ENCODE assay signal across 10 cellular contexts in the genomic region with DNA sequence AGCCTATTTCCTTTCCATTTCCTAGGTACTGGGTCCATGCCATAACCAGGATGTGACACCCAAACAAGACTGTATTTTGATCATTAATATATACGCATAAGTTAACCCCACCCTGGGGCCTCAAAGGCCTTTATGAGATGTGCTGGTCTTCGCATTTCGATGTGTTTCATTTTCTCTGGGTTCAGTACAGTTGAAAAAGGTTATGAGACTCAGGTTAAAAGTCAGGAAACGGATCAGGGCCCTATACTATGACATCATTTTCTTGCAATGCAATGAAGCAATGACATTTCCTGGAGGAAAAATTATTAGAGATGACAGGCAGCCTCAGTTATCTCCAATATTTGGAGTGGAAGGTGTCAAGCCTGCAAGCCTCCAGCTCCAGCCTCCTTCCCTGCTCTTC. TPM values are rescaled to one million over a fixed set of nuclear protein-coding genes. Genes with fewer than 3 reads are reported as not detected.
DNase-seq lines count a peak whose midpoint lies in the region; ATAC-seq, FAIRE-seq and TF ChIP-seq lines count a peak whose summit lies in the region.
"Had no signal": no experiment of that assay in that cellular context is flagged by ENCODE, and none has a peak within 500 bp of the region (broad histone marks: within the 10 kb centered on the region; RNA-seq: fewer than 3 reads in every experiment).

No MANE protein-coding gene starts in this region.

- H3K27me3 ChIP-seq in astrocyte (ENCODE audit: insufficient read depth, low read length) (no peaks in the 10 kb centered on the region), stomach smooth muscle (ENCODE audit: control insufficient read depth in 1 of 2, insufficient read depth in 2 of 2, low read length in 2 of 2) (no peaks in the 10 kb centered on the region)

- no peaks in the 10 kb centered on the region for H3K9me3 Mint-ChIP-seq in astrocyte (ENCODE audit: unreplicated experiment)
- H3K9me3 Mint-ChIP-seq: immature natural killer cell had no signal

- H3K4me1 ChIP-seq in astrocyte (ENCODE audit: insufficient read depth, low read length) (peaks cover 36% of the 10 kb centered on the region), stomach smooth muscle (ENCODE audit: control insufficient read depth, insufficient read depth, low read length) (peaks cover 13% of the 10 kb centered on the region)

- H3K4me3 ChIP-seq in astrocyte (ENCODE audit: insufficient read depth, low read depth, low read length) (peak overlapping the region; percentile 6), stomach smooth muscle (ENCODE audit: low read length in 2 of 2) (no peak overlapping the region)

- FAIRE-seq in astrocyte (lab: Jason Lieb, UNC): no peak

- peak overlapping the region; percentile 61 for H3K4me2 ChIP-seq in astrocyte (ENCODE audit: low read length)

- no peak overlapping the region for H2AFZ ChIP-seq in astrocyte (ENCODE audit: low read depth, low read length)

- H3K27me3 Mint-ChIP-seq in astrocyte (ENCODE audit: low read depth, unreplicated experiment): no peaks in the 10 kb centered on the region

- H3K4me1 Mint-ChIP-seq in astrocyte (ENCODE audit: low read depth, unreplicated experiment): peaks cover 66% of the 10 kb centered on the region
- H3K4me1 Mint-ChIP-seq: immature natural killer cell had no signal

- peak overlapping the region; percentile 34 for H3K4me3 Mint-ChIP-seq in astrocyte (ENCODE audit: unreplicated experiment)
- H3K4me3 Mint-ChIP-seq: immature natural killer cell had no signal

- H3K27ac ChIP-seq in astrocyte (ENCODE audit: low read depth, low read length) (peak overlapping the region; percentile 91), stomach smooth muscle (ENCODE audit: low read length) (peak overlapping the region; percentile 24)

- H3K36me3 ChIP-seq in astrocyte (ENCODE audit: insufficient read depth, low read length) (no peaks in the 10 kb centered on the region), stomach smooth muscle (ENCODE audit: control insufficient read depth in 2 of 2, insufficient read depth in 2 of 2, low read length in 2 of 2) (no peaks in the 10 kb centered on the region)

- peak; percentile 41 for DNase-seq in HS-27A (ENCODE audit: low read depth)
- peak; percentile 20 for DNase-seq in astrocyte (ENCODE audit: low read depth)
- DNase-seq in kidney glomerular epithelial cell (lab: John Stamatoyannopoulos, UW): peak; percentile 30
- DNase-seq in NCI-H2227 treated with DMSO at 0.1 percent for 48 hours (lab: John Stamatoyannopoulos, UW): no peak
- no peak for DNase-seq in DMS53 (lab: John Stamatoyannopoulos, UW)
- no peak for DNase-seq in stimulated activated CD4-positive, alpha-beta T cell treated with anti-CD3 and anti-CD28 coated beads, Interleukin-4, amount 100 ng/mL, for 4 hours
- DNase-seq: effector CD8-positive, alpha-beta T cell; immature natural killer cell had no signal

- H4K20me1 ChIP-seq in astrocyte (ENCODE audit: insufficient read depth, low read length): no peaks in the 10 kb centered on the region

- TF ChIP-seq CTCF in astrocyte (IDR thresholded peaks at IDR 0.05; ENCODE audit: insufficient read depth, low read depth, low read length): no peak

- no peaks in the 10 kb centered on the region for H3K9me3 ChIP-seq in astrocyte (ENCODE audit: insufficient read depth, low read depth, low read length)
- H3K9me3 ChIP-seq in stomach smooth muscle (ENCODE audit: control insufficient read depth in 2 of 2, low read length in 2 of 2): no peaks in the 10 kb centered on the region

- ATAC-seq in HG03457 (IDR thresholded peaks at IDR 0.05; ENCODE audit: unreplicated experiment): no peak

- no peaks in the 10 kb centered on the region for H3K79me2 ChIP-seq in astrocyte (ENCODE audit: insufficient read depth, low read length)

- no peaks in the 10 kb centered on the region for H3K36me3 Mint-ChIP-seq in astrocyte (ENCODE audit: low read depth, unreplicated experiment)
- H3K36me3 Mint-ChIP-seq: immature natural killer cell had no signal

- H3K9ac ChIP-seq in astrocyte (ENCODE audit: low read length): peak overlapping the region; percentile 75
- H3K9ac ChIP-seq in stomach smooth muscle (ENCODE audit: low read length in 2 of 2): no peak overlapping the region

- peak overlapping the region; percentile 99 for H3K27ac Mint-ChIP-seq in astrocyte (ENCODE audit: unreplicated experiment)
- H3K27ac Mint-ChIP-seq: immature natural killer cell had no signal

RNA-seq across cellular contexts. Expression of a gene that starts 31.7 kb away (rescaled TPM):
- not detected in 2 replicates for total RNA-seq in astrocyte

Comparison
In these comparisons a context has a peak if more than half of its experiments do, and no peak if none do; other contexts are left out.
1. DNase-seq: peak in HS-27A (single experiment), astrocyte (single experiment) and kidney glomerular epithelial cell (single experiment); none in NCI-H2227 treated with DMSO at 0.1 percent for 48 hours (single experiment), DMS53 (single experiment) and stimulated activated CD4-positive, alpha-beta T cell treated with anti-CD3 and anti-CD28 coated beads, Interleukin-4, amount 100 ng/mL, for 4 hours (0 of 2).